17 cellular contexts compared by ENCODE assay signal in the genomic region with DNA sequence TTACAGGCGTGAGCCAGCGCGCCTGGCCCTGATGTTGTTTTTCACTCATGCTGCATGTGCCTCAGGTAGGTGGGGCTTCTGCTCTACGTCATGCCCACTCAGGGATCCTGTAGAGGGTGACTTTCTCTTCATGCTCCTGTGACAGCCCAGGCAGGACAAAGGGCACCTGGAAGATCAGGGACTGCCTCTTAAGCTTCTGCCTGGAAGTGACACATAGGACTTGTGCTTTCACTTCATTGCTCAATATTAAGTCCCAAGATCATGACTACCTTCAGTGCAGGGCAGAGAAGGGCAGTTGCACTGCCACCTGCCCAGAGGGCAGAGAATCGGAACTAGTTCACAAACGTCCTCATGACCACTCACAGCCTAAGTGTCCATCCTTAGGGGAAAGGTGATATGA.
A peak's percentile ranks its signal among the peaks of the same experiment; 100 is the strongest.
DNase-seq lines count a peak whose midpoint lies in the region; ATAC-seq, FAIRE-seq and TF ChIP-seq lines count a peak whose summit lies in the region.
"Had no signal": no experiment of that assay in that cellular context is flagged by ENCODE, and none has a peak within 500 bp of the region (broad histone marks: within the 10 kb centered on the region; RNA-seq: fewer than 3 reads in every experiment).

No MANE protein-coding gene starts in this region.

- H3K9me2 ChIP-seq in PC-9 (ENCODE audit: insufficient read depth): no peaks in the 10 kb centered on the region
- H3K9me2 ChIP-seq in hepatocyte (replicated peaks; ENCODE audit: insufficient read depth): no peaks in the 10 kb centered on the region

- peak; percentile 13 for DNase-seq in mammary epithelial cell
- DNase-seq in breast epithelium (ENCODE audit: low spot score in 2 of 2): no peak
- peak in 1 of 2 experiments; percentile 88 for DNase-seq in PC-9
- DNase-seq in hepatocyte (ENCODE audit: low spot score): peak; percentile 39
- DNase-seq in small intestine: peak; percentile 9
- DNase-seq in natural killer cell: no peak
- DNase-seq in HCEC 1CT: no peak
- DNase-seq: ACHN; Calu3; CD4-positive, alpha-beta T cell; DMS79 had no signal

- no peak overlapping the region for H3K4me3 Mint-ChIP-seq in natural killer cell
- H3K4me3 Mint-ChIP-seq: CD4-positive, alpha-beta T cell had no signal

- H3K9me3 ChIP-seq in mammary epithelial cell (replicated peaks; ENCODE audit: insufficient read depth, low read length) (no peaks in the 10 kb centered on the region), breast epithelium (no peaks in the 10 kb centered on the region), PC-9 (ENCODE audit: insufficient read depth, low read depth) (no peaks in the 10 kb centered on the region), hepatocyte (ENCODE audit: low read depth) (no peaks in the 10 kb centered on the region), small intestine (ENCODE audit: control insufficient read depth, low read depth) (no peaks in the 10 kb centered on the region)

- CTCF ChIA-PET in mammary epithelial cell (lab: Charles Lee; ENCODE audit: low non-redundant PET) (no interaction called here), PC-9 (lab: Charles Lee) (no interaction called here)

- no peak for TF ChIP-seq POLR2A in breast epithelium (IDR thresholded peaks at IDR 0.05)

- H3K27ac ChIP-seq in mammary epithelial cell (ENCODE audit: insufficient read depth, low read depth, low read length): no peak overlapping the region
- H3K27ac ChIP-seq in breast epithelium: no peak overlapping the region
- H3K27ac ChIP-seq in PC-9: peak overlapping the region; percentile 59
- H3K27ac ChIP-seq in hepatocyte: peak overlapping the region; percentile 22
- H3K27ac ChIP-seq in small intestine (ENCODE audit: low read depth in 1 of 2, low read length in 1 of 2): no peak overlapping the region
- H3K27ac ChIP-seq: BLaER1 treated with 17β-estradiol and CSF1 and Interleukin-3, amounts not matched to agents 10 nM and 100 nM had no signal

- no TSS peak for BruUV-seq in mammary epithelial cell (replicated peaks; lab: Mats Ljungman, UMichigan)
- BruUV-seq in PC-9 (replicated peaks; lab: Mats Ljungman, UMichigan): no TSS peak

- TF ChIP-seq CTCF in mammary epithelial cell (conservative IDR thresholded peaks at IDR 0.05 in 1 of 2, IDR thresholded peaks at IDR 0.05 in 1 of 2; ENCODE audit: extremely low read depth in 1 of 2, insufficient read depth in 1 of 2, low read depth in 1 of 2, low read length in 2 of 2) (no peak), breast epithelium (IDR thresholded peaks at IDR 0.05) (no peak), PC-9 (conservative IDR thresholded peaks at IDR 0.05) (no peak), hepatocyte (IDR thresholded peaks at IDR 0.05; ENCODE audit: poor library complexity) (no peak), natural killer cell (IDR thresholded peaks at IDR 0.05) (no peak)

- no peaks in the 10 kb centered on the region for H3K4me1 Mint-ChIP-seq in natural killer cell

- FAIRE-seq in small intestine (lab: Jason Lieb, UNC): no peak
- FAIRE-seq: GM12892, H1, HTR-8/SVneo had no signal

- no peak overlapping the region for H2AFZ ChIP-seq in mammary epithelial cell (ENCODE audit: low read depth, low read length)
- no peak overlapping the region for H2AFZ ChIP-seq in PC-9
- no peak overlapping the region for H2AFZ ChIP-seq in hepatocyte

- H3K27me3 Mint-ChIP-seq in natural killer cell (ENCODE audit: low read depth in 2 of 2): peaks cover 6 to 10% of the 10 kb centered on the region in 2 donors

- H4K20me1 ChIP-seq in mammary epithelial cell (ENCODE audit: insufficient read depth, low read length) (no peaks in the 10 kb centered on the region), PC-9 (ENCODE audit: insufficient read depth) (no peaks in the 10 kb centered on the region), hepatocyte (ENCODE audit: insufficient read depth, poor library complexity, severe bottlenecking) (no peaks in the 10 kb centered on the region)
- H4K20me1 ChIP-seq: BLaER1 treated with 17β-estradiol and CSF1 and Interleukin-3, amounts not matched to agents 10 nM and 100 nM had no signal

- H3K27me3 ChIP-seq in mammary epithelial cell (ENCODE audit: insufficient read depth, low read length): no peaks in the 10 kb centered on the region
- no peaks in the 10 kb centered on the region for H3K27me3 ChIP-seq in breast epithelium
- no peaks in the 10 kb centered on the region for H3K27me3 ChIP-seq in PC-9 (ENCODE audit: insufficient read depth, low read depth)
- H3K27me3 ChIP-seq in hepatocyte: no peaks in the 10 kb centered on the region
- H3K27me3 ChIP-seq in small intestine (ENCODE audit: control insufficient read depth in 2 of 2, insufficient read depth in 2 of 2, low read length in 2 of 2): peaks cover 0 to 2% of the 10 kb centered on the region in 2 donors
- H3K27me3 ChIP-seq: BLaER1 treated with 17β-estradiol and CSF1 and Interleukin-3, amounts not matched to agents 10 nM and 100 nM had no signal

- H3K79me2 ChIP-seq in mammary epithelial cell (ENCODE audit: insufficient read depth, low read length) (no peaks in the 10 kb centered on the region), PC-9 (ENCODE audit: low read depth) (peaks cover 29% of the 10 kb centered on the region), hepatocyte (no peaks in the 10 kb centered on the region)

- H3K9me3 Mint-ChIP-seq in natural killer cell: no peaks in the 10 kb centered on the region
- H3K9me3 Mint-ChIP-seq: CD4-positive, alpha-beta T cell had no signal

- no peaks in the 10 kb centered on the region for H3K36me3 ChIP-seq in mammary epithelial cell (ENCODE audit: insufficient read depth, low read length)
- H3K36me3 ChIP-seq in breast epithelium: no peaks in the 10 kb centered on the region
- peaks cover 10% of the 10 kb centered on the region for H3K36me3 ChIP-seq in PC-9 (ENCODE audit: low read depth)
- no peaks in the 10 kb centered on the region for H3K36me3 ChIP-seq in hepatocyte (replicated peaks; ENCODE audit: insufficient read depth, low read depth)
- no peaks in the 10 kb centered on the region for H3K36me3 ChIP-seq in small intestine (ENCODE audit: control insufficient read depth in 2 of 2, insufficient read depth in 2 of 2, low read length in 2 of 2)
- H3K36me3 ChIP-seq: BLaER1 treated with 17β-estradiol and CSF1 and Interleukin-3, amounts not matched to agents 10 nM and 100 nM had no signal

- H3F3A ChIP-seq in PC-9 (ENCODE audit: insufficient read depth, low read depth): peaks cover 23% of the 10 kb centered on the region

- no peak for ATAC-seq in GM19463 (IDR thresholded peaks at IDR 0.05; ENCODE audit: unreplicated experiment)
- no peak for ATAC-seq in natural killer cell
- ATAC-seq: HCT116 had no signal

- H3K36me3 Mint-ChIP-seq in natural killer cell: no peaks in the 10 kb centered on the region

- in situ Hi-C loops in mammary epithelial cell (cut with MboI; ENCODE audit: low sequenced_read_pairs in 2 of 2): no loop called here

- WGBS in mammary epithelial cell (ENCODE audit: low coverage, missing lambda C conversion rate): 86% methylated on average over 6 of the region's 6 CpGs
- 87% methylated on average over 6 of the region's 6 CpGs for WGBS in hepatocyte (ENCODE audit: low lambda C conversion rate, missing lambda C conversion rate)
- 54 to 79% (median 68%) methylated on average over 6 of the region's 6 CpGs for WGBS in small intestine, 3 donors

- intact Hi-C loops in mammary epithelial cell (cut with micrococcal nuclease) (no loop called here), breast epithelium (cut with DNase I; ENCODE audit: low total_unique reads) (no loop called here), PC-9 (cut with micrococcal nuclease; ENCODE audit: unreplicated experiment) (no loop called here), natural killer cell (cut with micrococcal nuclease) (no loop called here)

- POLR2A ChIA-PET in PC-9 (lab: Charles Lee; ENCODE audit: unreplicated experiment): no interaction called here

- H3K4me3 ChIP-seq in mammary epithelial cell (replicated peaks in 1 of 3; ENCODE audit: insufficient read depth in 1 of 3, low read depth in 2 of 3, low read length in 3 of 3) (no peak overlapping the region), breast epithelium (no peak overlapping the region), PC-9 (no peak overlapping the region), hepatocyte (no peak overlapping the region), small intestine (ENCODE audit: low read depth in 1 of 2, low read length in 2 of 2) (no peak overlapping the region)
- H3K4me3 ChIP-seq: BLaER1 treated with 17β-estradiol and CSF1 and Interleukin-3, amounts not matched to agents 10 nM and 100 nM had no signal

- H3K4me2 ChIP-seq in mammary epithelial cell (ENCODE audit: insufficient read depth, low read depth, low read length): no peak overlapping the region
- H3K4me2 ChIP-seq in PC-9: peak overlapping the region; percentile 18; the same call in 1 of the 2 replicates
- no peak overlapping the region for H3K4me2 ChIP-seq in hepatocyte
- H3K4me2 ChIP-seq: BLaER1 treated with 17β-estradiol and CSF1 and Interleukin-3, amounts not matched to agents 10 nM and 100 nM had no signal

- H3K9ac ChIP-seq in mammary epithelial cell (ENCODE audit: insufficient read depth, low read length): no peak overlapping the region
- H3K9ac ChIP-seq: BLaER1 treated with 17β-estradiol and CSF1 and Interleukin-3, amounts not matched to agents 10 nM and 100 nM had no signal

- no peak overlapping the region for H3K27ac Mint-ChIP-seq in natural killer cell
- H3K27ac Mint-ChIP-seq: CD4-positive, alpha-beta T cell had no signal

- dilution Hi-C loops in mammary epithelial cell (cut with HindIII; ENCODE audit: low sequenced_read_pairs): no loop called here

- no peaks in the 10 kb centered on the region for H3K4me1 ChIP-seq in mammary epithelial cell (ENCODE audit: insufficient read depth, low read length)
- no peaks in the 10 kb centered on the region for H3K4me1 ChIP-seq in breast epithelium
- peaks cover 18% of the 10 kb centered on the region for H3K4me1 ChIP-seq in PC-9 (replicated peaks; ENCODE audit: insufficient read depth)
- H3K4me1 ChIP-seq in hepatocyte (ENCODE audit: insufficient read depth): no peaks in the 10 kb centered on the region
- H3K4me1 ChIP-seq in small intestine (ENCODE audit: control insufficient read depth in 2 of 2, insufficient read depth in 1 of 2, low read depth in 1 of 2, low read length in 1 of 2): no peaks in the 10 kb centered on the region

Comparison
In these comparisons a context has a peak if more than half of its experiments do, and no peak if none do; other contexts are left out.
1. DNase-seq: peak in mammary epithelial cell (single experiment), hepatocyte (single experiment) and small intestine (single experiment); none in breast epithelium (0 of 2), natural killer cell (single experiment) and HCEC 1CT (single experiment).
2. H3K27ac ChIP-seq: peak in PC-9 (single experiment) and hepatocyte (single experiment); none in mammary epithelial cell (single experiment), breast epithelium (0 of 2) and small intestine (0 of 2).